Comparison of ENCODE assay signal across 18 cellular contexts in the genomic region with DNA sequence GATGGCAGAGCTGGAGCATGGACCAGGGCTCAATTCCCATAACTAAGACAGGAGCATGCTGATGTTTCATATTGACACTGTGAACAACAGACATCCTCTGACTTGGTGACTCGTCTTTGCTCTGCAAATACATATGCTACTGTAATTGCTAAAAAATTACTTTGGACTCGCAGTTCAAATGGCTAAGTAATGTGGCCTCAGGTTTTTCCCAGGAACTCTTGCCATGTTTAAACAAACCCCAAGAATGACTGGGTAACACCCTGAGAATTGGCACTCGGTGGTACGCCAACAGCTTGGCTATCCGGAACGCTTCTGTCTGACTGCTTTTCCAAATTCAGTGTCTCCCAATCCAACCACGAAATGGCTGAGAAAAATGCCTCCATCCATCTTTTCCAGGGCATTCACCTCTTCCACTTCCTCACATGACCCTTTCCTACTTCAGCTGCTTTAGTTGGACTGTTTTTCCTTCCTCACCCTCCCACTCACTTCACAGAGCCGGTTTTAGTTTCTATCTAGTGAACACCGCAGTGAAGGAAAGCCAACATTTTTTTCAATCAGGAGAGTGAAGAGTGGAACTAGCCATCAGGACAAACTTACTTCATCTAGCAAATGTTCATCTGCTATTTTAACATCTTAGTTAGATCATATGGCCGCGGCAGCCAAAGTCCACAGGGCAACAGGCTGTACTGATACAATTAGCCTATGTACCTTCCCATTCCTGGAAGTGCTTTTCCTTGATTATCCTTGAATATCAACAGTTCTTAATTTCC.
DNase-seq lines count a peak whose midpoint lies in the region; ATAC-seq and TF ChIP-seq lines count a peak whose summit lies in the region.
"Had no signal": no experiment of that assay in that cellular context is flagged by ENCODE, and none has a peak within 500 bp of the region (broad histone marks: within the 10 kb centered on the region; RNA-seq: fewer than 3 reads in every experiment).

No MANE protein-coding gene starts in this region.

- H3K36me3 ChIP-seq in ACC112 (ENCODE audit: insufficient read depth, low read length): no peaks in the 10 kb centered on the region

- H3K27me3 ChIP-seq in ACC112 (ENCODE audit: insufficient read depth, low read length): no peaks in the 10 kb centered on the region

- H3K4me3 Mint-ChIP-seq in HFFc6: peak overlapping the region; percentile 38; the same call in 1 of the 2 replicates
- no peak overlapping the region for H3K4me3 Mint-ChIP-seq in activated T-cell treated with anti-CD3 and anti-CD28 coated beads, Interleukin-2, amount 50 U/mL, for 72 hours
- H3K4me3 Mint-ChIP-seq: memory B cell; neural crest cell; T-helper 2 cell treated with Interferon-gamma antibody and Interleukin-4, amounts not matched to agents 5 μg/mL and 100 μg/mL, for 36 hours; type B pancreatic cell had no signal

- no peaks in the 10 kb centered on the region for H3K27me3 Mint-ChIP-seq in HFFc6 (ENCODE audit: insufficient read depth)
- H3K27me3 Mint-ChIP-seq in activated T-cell treated with anti-CD3 and anti-CD28 coated beads, Interleukin-2, amount 50 U/mL, for 72 hours (ENCODE audit: low read depth): peaks cover 6% of the 10 kb centered on the region
- H3K27me3 Mint-ChIP-seq: memory B cell had no signal

- DNase-seq in HFFc6 (no peak), cerebellar cortex (ENCODE audit: low spot score) (peak; percentile 2), kidney tubule cell (ENCODE audit: low spot score) (peak; percentile 48), caudate nucleus (lab: John Stamatoyannopoulos, UW) (no peak), iPS-NIHi7 (ENCODE audit: extremely low spot score) (no peak)
- DNase-seq in stimulated activated naive CD8-positive, alpha-beta T cell treated with anti-CD3 and anti-CD28 coated beads, Interleukin-15, Interleukin-2, amounts not matched to agents 100 U/mL and 50 U/mL, for 24 hours: no peak
- no peak for DNase-seq in activated T-cell treated with anti-CD3 and anti-CD28 coated beads, Interleukin-2, amount 50 U/mL, for 72 hours
- DNase-seq: activated CD4-positive, alpha-beta T cell treated with anti-CD3 and anti-CD28 coated beads for 48 hours; activated T-cell treated with anti-CD3 and anti-CD28 coated beads for 4 hours; cortex of kidney; NCI-H748 treated with DMSO at 0.1 percent for 48 hours; stimulated activated CD4-positive, alpha-beta T cell treated with anti-CD3 and anti-CD28 coated beads, Interleukin-4, amount 100 ng/mL, for 24 hours had no signal

- peak overlapping the region; percentile 92 for H3K27ac ChIP-seq in ACC112 (ENCODE audit: low read depth, low read length)
- no peak overlapping the region for H3K27ac ChIP-seq in caudate nucleus (ENCODE audit: low read depth, low read length)

- H3K4me1 ChIP-seq in ACC112 (ENCODE audit: control insufficient read depth, insufficient read depth, low read length, unreplicated experiment): peaks cover 53% of the 10 kb centered on the region

- ATAC-seq in stimulated activated naive CD8-positive, alpha-beta T cell treated with anti-CD3 and anti-CD28 coated beads, Interleukin-15, Interleukin-2, amounts not matched to agents 100 U/mL and 50 U/mL, for 24 hours: no peak
- no peak for ATAC-seq in activated T-cell treated with anti-CD3 and anti-CD28 coated beads, Interleukin-2, amount 50 U/mL, for 72 hours (replicated peaks in 1 of 2)
- ATAC-seq: activated naive CD4-positive, alpha-beta T cell treated with anti-CD3 and anti-CD28 coated beads, Interleukin-2, amount 50 U/mL, for 72 hours had no signal

- no peaks in the 10 kb centered on the region for H3K9me3 Mint-ChIP-seq in HFFc6
- no peaks in the 10 kb centered on the region for H3K9me3 Mint-ChIP-seq in activated T-cell treated with anti-CD3 and anti-CD28 coated beads, Interleukin-2, amount 50 U/mL, for 72 hours
- H3K9me3 Mint-ChIP-seq: activated naive CD4-positive, alpha-beta T cell treated with anti-CD3 and anti-CD28 coated beads, Interleukin-2, amount 50 U/mL, for 72 hours; neural crest cell; T-helper 2 cell treated with Interferon-gamma antibody and Interleukin-4, amounts not matched to agents 5 μg/mL and 100 μg/mL, for 36 hours; type B pancreatic cell had no signal

- peaks cover 82% of the 10 kb centered on the region for H3K4me1 Mint-ChIP-seq in HFFc6 (ENCODE audit: low read depth)
- H3K4me1 Mint-ChIP-seq in activated T-cell treated with anti-CD3 and anti-CD28 coated beads, Interleukin-2, amount 50 U/mL, for 72 hours (ENCODE audit: low read depth): peaks cover 21% of the 10 kb centered on the region
- H3K4me1 Mint-ChIP-seq: memory B cell had no signal

- peak overlapping the region; percentile 59 for H3K4me3 ChIP-seq in ACC112 (ENCODE audit: low read depth, low read length)

- H3K27ac Mint-ChIP-seq in HFFc6: peak overlapping the region; percentile 92
- no peak overlapping the region for H3K27ac Mint-ChIP-seq in activated T-cell treated with anti-CD3 and anti-CD28 coated beads, Interleukin-2, amount 50 U/mL, for 72 hours
- H3K27ac Mint-ChIP-seq: activated naive CD4-positive, alpha-beta T cell treated with anti-CD3 and anti-CD28 coated beads, Interleukin-2, amount 50 U/mL, for 72 hours; memory B cell; T-helper 2 cell treated with Interferon-gamma antibody and Interleukin-4, amounts not matched to agents 5 μg/mL and 100 μg/mL, for 36 hours; type B pancreatic cell had no signal

- H3K36me3 Mint-ChIP-seq in HFFc6 (ENCODE audit: low read depth): peaks cover 30% of the 10 kb centered on the region
- no peaks in the 10 kb centered on the region for H3K36me3 Mint-ChIP-seq in activated T-cell treated with anti-CD3 and anti-CD28 coated beads, Interleukin-2, amount 50 U/mL, for 72 hours (ENCODE audit: insufficient read depth in 2 of 2)
- H3K36me3 Mint-ChIP-seq: activated naive CD4-positive, alpha-beta T cell treated with anti-CD3 and anti-CD28 coated beads, Interleukin-2, amount 50 U/mL, for 72 hours; memory B cell; type B pancreatic cell had no signal

- no peaks in the 10 kb centered on the region for H3K79me2 ChIP-seq in ACC112 (ENCODE audit: control insufficient read depth, insufficient read depth, low read length, unreplicated experiment)

- H2AFZ ChIP-seq in ACC112 (ENCODE audit: low read length, unreplicated experiment): peak overlapping the region; percentile 96

- no peak for TF ChIP-seq CTCF in HFFc6 (IDR thresholded peaks at IDR 0.05)

Comparison
In these comparisons a context has a peak if more than half of its experiments do, and no peak if none do; other contexts are left out.
1. DNase-seq: peak in cerebellar cortex (single experiment) and kidney tubule cell (single experiment); none in HFFc6 (single experiment), stimulated activated naive CD8-positive, alpha-beta T cell treated with anti-CD3 and anti-CD28 coated beads, Interleukin-15, Interleukin-2, amounts not matched to agents 100 U/mL and 50 U/mL, for 24 hours (single experiment), caudate nucleus (0 of 61), activated T-cell treated with anti-CD3 and anti-CD28 coated beads, Interleukin-2, amount 50 U/mL, for 72 hours (0 of 2) and iPS-NIHi7 (single experiment).